40 cellular contexts compared by ENCODE assay signal in genomic region chr17:56099649-56100048, GRCh38. TPM values are rescaled to one million over a fixed set of nuclear protein-coding genes. Genes with fewer than 3 reads are reported as not detected.
DNase-seq lines count a peak whose midpoint lies in the region; FAIRE-seq and TF ChIP-seq lines count a peak whose summit lies in the region.
"Had no signal": no experiment of that assay in that cellular context is flagged by ENCODE, and none has a peak within 500 bp of the region (broad histone marks: within the 10 kb centered on the region; RNA-seq: fewer than 3 reads in every experiment).

No MANE protein-coding gene starts in this region.

- H3K27me3 ChIP-seq in adrenal gland (peaks cover 6% of the 10 kb centered on the region), small intestine (ENCODE audit: control insufficient read depth in 2 of 2, insufficient read depth in 2 of 2, low read length in 2 of 2) (no peaks in the 10 kb centered on the region)
- H3K27me3 ChIP-seq: sigmoid colon, transverse colon had no signal

- TF ChIP-seq POLR2A in adrenal gland (IDR thresholded peaks at IDR 0.05), result no peak

- peak; percentile 25 for DNase-seq in DMS53 (lab: John Stamatoyannopoulos, UW)
- no peak for DNase-seq in DMS53 treated with DMSO at 0.1 percent for 48 hours (lab: John Stamatoyannopoulos, UW; ENCODE audit: unreplicated experiment)
- peak; percentile 55 for DNase-seq in RPMI7951 (ENCODE audit: low read depth)
- DNase-seq in fibroblast of the aortic adventitia (ENCODE audit: low read depth), result peak; percentile 3
- DNase-seq in NCI-H524 treated with DMSO at 0.1 percent for 48 hours (lab: John Stamatoyannopoulos, UW), result no peak
- DNase-seq in activated naive CD4-positive, alpha-beta T cell (lab: John Stamatoyannopoulos, UW), result no peak
- DNase-seq in adrenal gland, result no peak
- DNase-seq in small intestine, result no peak
- DNase-seq: activated CD4-positive, alpha-beta T cell treated with anti-CD3 and anti-CD28 coated beads for 4 hours; activated T-cell treated with anti-CD3 and anti-CD28 coated beads for 4 hours; AML-193; CD4-positive, alpha-beta T cell; cortex of kidney; effector memory CD4-positive, alpha-beta T cell; foreskin melanocyte; HCEC 1CT; heart right ventricle; Karpas-422; lower lobe of right lung; natural killer cell; NCI-H146; NCI-H226; NCI-H69; nucleus accumbens; PC-9; Right ventricle myocardium superior; sigmoid colon; stimulated activated CD4-positive, alpha-beta T cell treated with anti-CD3 and anti-CD28 coated beads, Interleukin-4, amount 100 ng/mL, for 24 hours; transverse colon; WERI-Rb-1 had no signal

- intact Hi-C loops in adrenal gland (cut with DNase I), result no loop called here

- TF ChIP-seq CTCF in fibroblast of the aortic adventitia (IDR thresholded peaks at IDR 0.05; ENCODE audit: insufficient read depth, low read length) (no peak), adrenal gland (IDR thresholded peaks at IDR 0.05) (no peak)

- H3K27ac ChIP-seq in adrenal gland (no peak overlapping the region), small intestine (ENCODE audit: low read depth in 1 of 2, low read length in 1 of 2) (no peak overlapping the region)
- H3K27ac ChIP-seq: heart right ventricle, lower lobe of right lung, PC-9, prostate gland, sigmoid colon, transverse colon, WERI-Rb-1 had no signal

- 69 to 75% (median 72%) methylated on average over 5 of the region's 5 CpGs for WGBS in adrenal gland, 4 donors
- WGBS in small intestine, 3 donors, result 78 to 80% (median 80%) methylated on average over 5 of the region's 5 CpGs

- no peak for FAIRE-seq in small intestine (lab: Jason Lieb, UNC)
- FAIRE-seq: D721Med, GM12891, HepG2 had no signal

- H3K4me3 ChIP-seq in fibroblast of the aortic adventitia (ENCODE audit: low read depth, low read length), result no peak overlapping the region
- H3K4me3 ChIP-seq in adrenal gland, result no peak overlapping the region
- H3K4me3 ChIP-seq in small intestine (ENCODE audit: low read depth in 1 of 2, low read length in 2 of 2), result no peak overlapping the region
- H3K4me3 ChIP-seq: heart right ventricle, lower lobe of right lung, PC-9, prostate gland, sigmoid colon, transverse colon had no signal

- no peaks in the 10 kb centered on the region for H3K4me1 ChIP-seq in adrenal gland (replicated peaks in 1 of 2)
- H3K4me1 ChIP-seq in small intestine (ENCODE audit: control insufficient read depth in 2 of 2, insufficient read depth in 1 of 2, low read depth in 1 of 2, low read length in 1 of 2), result no peaks in the 10 kb centered on the region
- H3K4me1 ChIP-seq: heart right ventricle, lower lobe of right lung, prostate gland, sigmoid colon, transverse colon had no signal

- H3K9me3 ChIP-seq in adrenal gland (replicated peaks in 1 of 3) (no peaks in the 10 kb centered on the region), small intestine (ENCODE audit: control insufficient read depth, low read depth) (no peaks in the 10 kb centered on the region)
- H3K9me3 ChIP-seq: heart right ventricle, lower lobe of right lung, prostate gland, sigmoid colon, transverse colon had no signal

- no peaks in the 10 kb centered on the region for H3K36me3 ChIP-seq in adrenal gland (replicated peaks in 1 of 2)
- no peaks in the 10 kb centered on the region for H3K36me3 ChIP-seq in small intestine (ENCODE audit: control insufficient read depth in 2 of 2, insufficient read depth in 2 of 2, low read length in 2 of 2)
- H3K36me3 ChIP-seq: heart right ventricle, lower lobe of right lung, prostate gland, sigmoid colon, transverse colon, WERI-Rb-1 had no signal

RNA-seq across cellular contexts. Expression of gene ANKFN1, which starts 53.6 kb away (rescaled TPM):
- total RNA-seq in RPMI7951 (2014; rRNA removed; shearing (Covaris generic)), result 1.1 and 2.2 TPM in 2 replicates
- total RNA-seq in fibroblast of the aortic adventitia (ENCODE audit: low replicate concordance) (not detected in 2 replicates), adrenal gland (under 1 TPM in 3 of 8 donors, not detected in 5; 0.19 to 0.53 (median 0.41) TPM)
- polyA plus RNA-seq in adrenal gland (1 to 10 TPM in 1 of 3 donors, under 1 TPM in 2; 0.18 to 1.6 (median 0.40) TPM), small intestine (under 1 TPM in 1 of 3 donors, not detected in 2; 0.07 TPM)
- total RNA-seq: activated T-helper 2 cell treated with anti-CD3 and anti-CD28 coated beads, Interferon-gamma antibody, Interleukin-2, Interleukin-4, amounts not matched to agents 10 μg/mL and 5 μg/mL and 100 μg/mL, durations not matched to agents 14 hours and 24 hours and 36 hours; cardiac septum; CD4-positive, alpha-beta T cell; Daoy; epithelial cell of proximal tubule; HepG2; kidney epithelial cell; mononuclear cell; natural killer cell; PC-9; Right ventricle myocardium superior had no signal
- polyA plus RNA-seq: HepG2 had no signal

Comparison
In these comparisons a context has a peak if more than half of its experiments do, and no peak if none do; other contexts are left out.
1. DNase-seq: peak in DMS53 (single experiment), RPMI7951 (single experiment) and fibroblast of the aortic adventitia (single experiment); none in DMS53 treated with DMSO at 0.1 percent for 48 hours (single experiment), NCI-H524 treated with DMSO at 0.1 percent for 48 hours (single experiment), activated naive CD4-positive, alpha-beta T cell (0 of 4), adrenal gland (0 of 7) and small intestine (single experiment).